ENCODE assay signal across 1 cellular context in the genomic region with DNA sequence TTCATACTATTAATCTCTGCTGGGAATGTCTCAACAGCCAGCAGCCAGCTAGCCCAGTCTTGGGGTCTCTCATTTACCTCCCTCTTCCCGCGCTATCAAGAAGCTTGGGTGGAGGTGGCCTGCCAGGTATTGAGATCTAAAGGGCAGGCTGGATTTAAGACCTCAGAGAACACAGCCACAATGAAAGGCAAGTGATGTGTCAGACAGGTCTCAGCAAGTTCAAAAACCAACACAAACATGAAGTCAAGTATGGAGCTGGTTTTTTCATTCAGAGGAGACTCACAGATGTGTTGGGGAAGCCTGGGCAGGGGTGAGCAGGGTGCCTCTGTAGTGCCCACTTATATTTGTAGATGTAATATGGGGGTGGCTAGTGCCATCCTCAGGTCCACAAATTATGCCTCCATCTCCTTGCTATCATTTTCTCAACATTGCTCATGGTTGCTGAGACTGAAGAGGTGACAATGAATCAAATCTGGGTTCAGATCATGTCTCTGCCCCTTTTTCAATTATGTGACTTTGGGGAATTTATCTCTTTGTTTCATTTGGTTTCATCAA.
TF ChIP-seq lines count a peak whose summit lies in the region.

No MANE protein-coding gene starts in this region.

TF ChIP-seq in GM23338, 12 proteins besides CTCF, POLR2A, EP300 and RAD21 (continued from another document):
- TF ChIP-seq, protein P1, sequence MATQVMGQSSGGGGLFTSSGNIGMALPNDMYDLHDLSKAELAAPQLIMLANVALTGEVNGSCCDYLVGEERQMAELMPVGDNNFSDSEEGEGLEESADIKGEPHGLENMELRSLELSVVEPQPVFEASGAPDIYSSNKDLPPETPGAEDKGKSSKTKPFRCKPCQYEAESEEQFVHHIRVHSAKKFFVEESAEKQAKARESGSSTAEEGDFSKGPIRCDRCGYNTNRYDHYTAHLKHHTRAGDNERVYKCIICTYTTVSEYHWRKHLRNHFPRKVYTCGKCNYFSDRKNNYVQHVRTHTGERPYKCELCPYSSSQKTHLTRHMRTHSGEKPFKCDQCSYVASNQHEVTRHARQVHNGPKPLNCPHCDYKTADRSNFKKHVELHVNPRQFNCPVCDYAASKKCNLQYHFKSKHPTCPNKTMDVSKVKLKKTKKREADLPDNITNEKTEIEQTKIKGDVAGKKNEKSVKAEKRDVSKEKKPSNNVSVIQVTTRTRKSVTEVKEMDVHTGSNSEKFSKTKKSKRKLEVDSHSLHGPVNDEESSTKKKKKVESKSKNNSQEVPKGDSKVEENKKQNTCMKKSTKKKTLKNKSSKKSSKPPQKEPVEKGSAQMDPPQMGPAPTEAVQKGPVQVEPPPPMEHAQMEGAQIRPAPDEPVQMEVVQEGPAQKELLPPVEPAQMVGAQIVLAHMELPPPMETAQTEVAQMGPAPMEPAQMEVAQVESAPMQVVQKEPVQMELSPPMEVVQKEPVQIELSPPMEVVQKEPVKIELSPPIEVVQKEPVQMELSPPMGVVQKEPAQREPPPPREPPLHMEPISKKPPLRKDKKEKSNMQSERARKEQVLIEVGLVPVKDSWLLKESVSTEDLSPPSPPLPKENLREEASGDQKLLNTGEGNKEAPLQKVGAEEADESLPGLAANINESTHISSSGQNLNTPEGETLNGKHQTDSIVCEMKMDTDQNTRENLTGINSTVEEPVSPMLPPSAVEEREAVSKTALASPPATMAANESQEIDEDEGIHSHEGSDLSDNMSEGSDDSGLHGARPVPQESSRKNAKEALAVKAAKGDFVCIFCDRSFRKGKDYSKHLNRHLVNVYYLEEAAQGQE (IDR thresholded peaks at IDR 0.05; ENCODE audit: unreplicated experiment) = no peak
- no peak for TF ChIP-seq JUNB (IDR thresholded peaks at IDR 0.05; ENCODE audit: unreplicated experiment)
- no peak for TF ChIP-seq POLR2AphosphoS5 (IDR thresholded peaks at IDR 0.05; ENCODE audit: low read depth)
- TF ChIP-seq, protein P2, sequence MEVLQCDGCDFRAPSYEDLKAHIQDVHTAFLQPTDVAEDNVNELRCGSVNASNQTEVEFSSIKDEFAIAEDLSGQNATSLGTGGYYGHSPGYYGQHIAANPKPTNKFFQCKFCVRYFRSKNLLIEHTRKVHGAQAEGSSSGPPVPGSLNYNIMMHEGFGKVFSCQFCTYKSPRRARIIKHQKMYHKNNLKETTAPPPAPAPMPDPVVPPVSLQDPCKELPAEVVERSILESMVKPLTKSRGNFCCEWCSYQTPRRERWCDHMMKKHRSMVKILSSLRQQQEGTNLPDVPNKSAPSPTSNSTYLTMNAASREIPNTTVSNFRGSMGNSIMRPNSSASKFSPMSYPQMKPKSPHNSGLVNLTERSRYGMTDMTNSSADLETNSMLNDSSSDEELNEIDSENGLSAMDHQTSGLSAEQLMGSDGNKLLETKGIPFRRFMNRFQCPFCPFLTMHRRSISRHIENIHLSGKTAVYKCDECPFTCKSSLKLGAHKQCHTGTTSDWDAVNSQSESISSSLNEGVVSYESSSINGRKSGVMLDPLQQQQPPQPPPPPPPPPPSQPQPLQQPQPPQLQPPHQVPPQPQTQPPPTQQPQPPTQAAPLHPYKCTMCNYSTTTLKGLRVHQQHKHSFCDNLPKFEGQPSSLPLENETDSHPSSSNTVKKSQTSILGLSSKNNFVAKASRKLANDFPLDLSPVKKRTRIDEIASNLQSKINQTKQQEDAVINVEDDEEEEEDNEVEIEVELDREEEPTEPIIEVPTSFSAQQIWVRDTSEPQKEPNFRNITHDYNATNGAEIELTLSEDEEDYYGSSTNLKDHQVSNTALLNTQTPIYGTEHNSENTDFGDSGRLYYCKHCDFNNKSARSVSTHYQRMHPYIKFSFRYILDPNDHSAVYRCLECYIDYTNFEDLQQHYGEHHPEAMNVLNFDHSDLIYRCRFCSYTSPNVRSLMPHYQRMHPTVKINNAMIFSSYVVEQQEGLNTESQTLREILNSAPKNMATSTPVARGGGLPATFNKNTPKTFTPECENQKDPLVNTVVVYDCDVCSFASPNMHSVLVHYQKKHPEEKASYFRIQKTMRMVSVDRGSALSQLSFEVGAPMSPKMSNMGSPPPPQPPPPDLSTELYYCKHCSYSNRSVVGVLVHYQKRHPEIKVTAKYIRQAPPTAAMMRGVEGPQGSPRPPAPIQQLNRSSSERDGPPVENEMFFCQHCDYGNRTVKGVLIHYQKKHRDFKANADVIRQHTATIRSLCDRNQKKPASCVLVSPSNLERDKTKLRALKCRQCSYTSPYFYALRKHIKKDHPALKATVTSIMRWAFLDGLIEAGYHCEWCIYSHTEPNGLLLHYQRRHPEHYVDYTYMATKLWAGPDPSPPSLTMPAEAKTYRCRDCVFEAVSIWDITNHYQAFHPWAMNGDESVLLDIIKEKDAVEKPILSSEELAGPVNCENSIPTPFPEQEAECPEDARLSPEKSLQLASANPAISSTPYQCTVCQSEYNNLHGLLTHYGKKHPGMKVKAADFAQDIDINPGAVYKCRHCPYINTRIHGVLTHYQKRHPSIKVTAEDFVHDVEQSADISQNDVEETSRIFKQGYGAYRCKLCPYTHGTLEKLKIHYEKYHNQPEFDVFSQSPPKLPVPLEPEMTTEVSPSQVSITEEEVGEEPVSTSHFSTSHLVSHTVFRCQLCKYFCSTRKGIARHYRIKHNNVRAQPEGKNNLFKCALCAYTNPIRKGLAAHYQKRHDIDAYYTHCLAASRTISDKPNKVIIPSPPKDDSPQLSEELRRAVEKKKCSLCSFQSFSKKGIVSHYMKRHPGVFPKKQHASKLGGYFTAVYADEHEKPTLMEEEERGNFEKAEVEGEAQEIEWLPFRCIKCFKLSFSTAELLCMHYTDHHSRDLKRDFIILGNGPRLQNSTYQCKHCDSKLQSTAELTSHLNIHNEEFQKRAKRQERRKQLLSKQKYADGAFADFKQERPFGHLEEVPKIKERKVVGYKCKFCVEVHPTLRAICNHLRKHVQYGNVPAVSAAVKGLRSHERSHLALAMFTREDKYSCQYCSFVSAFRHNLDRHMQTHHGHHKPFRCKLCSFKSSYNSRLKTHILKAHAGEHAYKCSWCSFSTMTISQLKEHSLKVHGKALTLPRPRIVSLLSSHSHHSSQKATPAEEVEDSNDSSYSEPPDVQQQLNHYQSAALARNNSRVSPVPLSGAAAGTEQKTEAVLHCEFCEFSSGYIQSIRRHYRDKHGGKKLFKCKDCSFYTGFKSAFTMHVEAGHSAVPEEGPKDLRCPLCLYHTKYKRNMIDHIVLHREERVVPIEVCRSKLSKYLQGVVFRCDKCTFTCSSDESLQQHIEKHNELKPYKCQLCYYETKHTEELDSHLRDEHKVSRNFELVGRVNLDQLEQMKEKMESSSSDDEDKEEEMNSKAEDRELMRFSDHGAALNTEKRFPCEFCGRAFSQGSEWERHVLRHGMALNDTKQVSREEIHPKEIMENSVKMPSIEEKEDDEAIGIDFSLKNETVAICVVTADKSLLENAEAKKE (CRISPR knock-in tag; IDR thresholded peaks at IDR 0.05) = no peak
- no peak for TF ChIP-seq ETS1 (IDR thresholded peaks at IDR 0.05)
- TF ChIP-seq EZH2phosphoT487 (IDR thresholded peaks at IDR 0.05; ENCODE audit: unreplicated experiment) = no peak
- TF ChIP-seq CREB1 (CRISPR knock-in tag; IDR thresholded peaks at IDR 0.05; ENCODE audit: low read depth) = no peak
- TF ChIP-seq ZNF331 (CRISPR knock-in tag; IDR thresholded peaks at IDR 0.05; ENCODE audit: low read depth) = no peak
